26 cellular contexts compared by ENCODE assay signal in genomic region chr17:41738801-41739112, GRCh38. TPM values are rescaled to one million over a fixed set of nuclear protein-coding genes. Genes with fewer than 3 reads are reported as not detected.
A peak's percentile ranks its signal among the peaks of the same experiment; 100 is the strongest.
DNase-seq lines count a peak whose midpoint lies in the region; ATAC-seq, FAIRE-seq and TF ChIP-seq lines count a peak whose summit lies in the region.
"Had no signal": no experiment of that assay in that cellular context is flagged by ENCODE, and none has a peak within 500 bp of the region (broad histone marks: within the 10 kb centered on the region; RNA-seq: fewer than 3 reads in every experiment).

No MANE protein-coding gene starts in this region.

- TF ChIP-seq POLR2A in H1 (IDR thresholded peaks at IDR 0.05; ENCODE audit: control extremely low read depth in 1 of 2, low read depth in 2 of 2, low read length in 2 of 2), result no peak

- no peak for FAIRE-seq in H1 (lab: Jason Lieb, UNC)
- FAIRE-seq: H54 had no signal

- DNase-seq in OCI-LY7 (ENCODE audit: low spot score), result no peak
- DNase-seq in H1 (ENCODE audit: low read depth in 1 of 2, low spot score in 2 of 2), result peak in 1 of 2 experiments; percentile 56
- peak; percentile 57 for DNase-seq in osteoblast (ENCODE audit: insufficient read length, low spot score, missing footprints)
- DNase-seq in endothelial cell (ENCODE audit: low spot score), result no peak
- DNase-seq in tibial artery, result no peak
- no peak for DNase-seq in right atrium auricular region (ENCODE audit: low spot score)
- DNase-seq in CD4-positive, alpha-beta T cell, result no peak
- DNase-seq: activated CD4-positive, alpha-beta T cell treated with anti-CD3 and anti-CD28 coated beads, Interleukin-2, amount 10 ng/mL, durations not matched to agents 24 days and 14 days; activated naive CD4-positive, alpha-beta T cell treated with anti-CD3 and anti-CD28 coated beads for 36 hours; amniotic stem cell; endodermal cell; islet precursor cell; NCI-H226; nephron progenitor cell; Peyer's patch; psoas muscle; upper lobe of left lung had no signal

- peaks cover 4% of the 10 kb centered on the region for H3K36me3 Mint-ChIP-seq in endothelial cell (ENCODE audit: low read depth, unreplicated experiment)
- no peaks in the 10 kb centered on the region for H3K36me3 Mint-ChIP-seq in CD4-positive, alpha-beta T cell (ENCODE audit: low read depth)

- TF ChIP-seq CTCF in HEK293 (tag by site-specific recombination; IDR thresholded peaks at IDR 0.05) (no peak), OCI-LY7 (conservative IDR thresholded peaks at IDR 0.05; ENCODE audit: low read length) (no peak), H1 (IDR thresholded peaks at IDR 0.05; ENCODE audit: control extremely low read depth in 1 of 3, insufficient read depth in 1 of 3, low read depth in 1 of 3, low read length in 3 of 3) (no peak), osteoblast (IDR thresholded peaks at IDR 0.05; ENCODE audit: extremely low read depth, low read depth, low read length) (no peak), endothelial cell (IDR thresholded peaks at IDR 0.05; ENCODE audit: unreplicated experiment) (no peak), tibial artery (IDR thresholded peaks at IDR 0.05) (no peak), right atrium auricular region (IDR thresholded peaks at IDR 0.05) (no peak)
- TF ChIP-seq CTCF in CD4-positive, alpha-beta T cell (IDR thresholded peaks at IDR 0.05), result no peak

- H3K56ac ChIP-seq in H1 (replicated peaks; ENCODE audit: insufficient read length, low read depth, low read length), result no peak overlapping the region

- H3K18ac ChIP-seq in H1 (ENCODE audit: extremely low read depth, low read length), result peak overlapping the region; percentile 60

- peak overlapping the region; percentile 87 for H2AFZ ChIP-seq in OCI-LY7 (ENCODE audit: low read length)
- 0 out of 2 replicates have a peak overlapping the region, but pooled peaks have one; percentile 46 for H2AFZ ChIP-seq in H1 (ENCODE audit: low read length)
- no peak overlapping the region for H2AFZ ChIP-seq in osteoblast (ENCODE audit: low read length)

- no peak overlapping the region for H3K23ac ChIP-seq in H1 (ENCODE audit: insufficient read length)

- intact Hi-C loops in OCI-LY7 (cut with micrococcal nuclease; ENCODE audit: unreplicated experiment), result loop anchor here (1.0 to 10.0 kb wide), 4 partner anchors 63 to 376 kb away; partner anchors contain the start of genes DHX58 and KLHL11
- intact Hi-C loops in tibial artery (cut with DNase I; ENCODE audit: low total_unique reads), result loop anchor here (1.0 to 10.0 kb wide), 2 partner anchors 63 to 146 kb away; no protein-coding TSS in a partner anchor
- intact Hi-C loops in CD4-positive, alpha-beta T cell (cut with DNase I, micrococcal nuclease), result loop anchor here (1.0 to 5.0 kb wide), 5 partner anchors 49 to 379 kb away; partner anchors contain the start of genes JUP (in 1 of the 2) and P3H4 (in 1 of the 2)

- POLR2A ChIA-PET in HEK293 (lab: Yijun Ruan, JAX), result no interaction called here
- POLR2A ChIA-PET in OCI-LY7 (lab: Charles Lee), result no interaction called here
- POLR2A ChIA-PET in H1 (lab: Charles Lee; ENCODE audit: partially characterized antibody), result interaction anchor here (0.7 to 2.4 kb wide), 2 partner anchors 49 to 60 kb away, joined by 3 to 13 read pairs; partner anchors contain the start of gene EIF1
- POLR2A ChIA-PET in CD4-positive, alpha-beta T cell (lab: Charles Lee), result no interaction called here

- no peaks in the 10 kb centered on the region for H4K20me1 ChIP-seq in OCI-LY7 (ENCODE audit: insufficient read depth, low read length)
- H4K20me1 ChIP-seq in H1 (replicated peaks in 1 of 2; ENCODE audit: control insufficient read depth in 1 of 2, insufficient read depth in 2 of 2, low read length in 2 of 2), result peaks cover 0 to 2% of the 10 kb centered on the region in 2 experiments
- H4K20me1 ChIP-seq in osteoblast (ENCODE audit: insufficient read depth, low read length), result no peaks in the 10 kb centered on the region

- H2BK20ac ChIP-seq in H1 (ENCODE audit: low read length), result no peak overlapping the region

- H3K14ac ChIP-seq in H1 (ENCODE audit: insufficient read length), result no peak overlapping the region

- TF ChIP-seq RAD21 in H1 (IDR thresholded peaks at IDR 0.05 in 1 of 2, conservative IDR thresholded peaks at IDR 0.05 in 1 of 2; ENCODE audit: low read depth in 2 of 2, low read length in 2 of 2), result no peak

- 92% methylated on average over 5 of the region's 5 CpGs; no CpG with 5 or more reads in 1 of the 2 experiments for WGBS in H1 (ENCODE audit: extremely low coverage in 1 of 2, insufficient coverage in 1 of 2, insufficient read length in 1 of 2, insufficient replicate concordance in 2 of 2, low coverage in 1 of 2, low lambda C conversion rate in 2 of 2, missing lambda C conversion rate in 1 of 2), 2 experiments

- peaks cover 2% of the 10 kb centered on the region; the same call in 1 of the 2 replicates for H3K4me1 ChIP-seq in HEK293 (ENCODE audit: control insufficient read depth, insufficient read depth, low read length)
- H3K4me1 ChIP-seq in OCI-LY7 (ENCODE audit: insufficient read depth, low read length, poor library complexity, severe bottlenecking), result peaks cover 4% of the 10 kb centered on the region
- H3K4me1 ChIP-seq in H1 (replicated peaks in 1 of 4; ENCODE audit: control insufficient read depth in 3 of 4, insufficient read depth in 4 of 4, low read length in 3 of 4), result peaks cover 0 to 9% (median 7%) of the 10 kb centered on the region in 4 experiments; a peak in 6 of 7 replicates
- peaks cover 10% of the 10 kb centered on the region for H3K4me1 ChIP-seq in osteoblast (ENCODE audit: insufficient read depth, low read length)
- peaks cover 0 to 25% (median 12%) of the 10 kb centered on the region in 4 donors for H3K4me1 ChIP-seq in tibial artery
- H3K4me1 ChIP-seq in right atrium auricular region, result peaks cover 0 to 20% of the 10 kb centered on the region in 2 donors

- H3K79me2 ChIP-seq in OCI-LY7 (ENCODE audit: insufficient read depth, low read depth, low read length), result no peaks in the 10 kb centered on the region
- no peaks in the 10 kb centered on the region for H3K79me2 ChIP-seq in H1 (ENCODE audit: control insufficient read depth in 1 of 2, insufficient read depth in 2 of 2, low read length in 2 of 2)
- no peaks in the 10 kb centered on the region for H3K79me2 ChIP-seq in osteoblast (ENCODE audit: insufficient read depth, low read length)

- H2BK15ac ChIP-seq in H1 (ENCODE audit: low read length), result no peak overlapping the region

- H3K9me3 Mint-ChIP-seq in endothelial cell (ENCODE audit: unreplicated experiment), result no peaks in the 10 kb centered on the region
- no peaks in the 10 kb centered on the region for H3K9me3 Mint-ChIP-seq in CD4-positive, alpha-beta T cell
- H3K9me3 Mint-ChIP-seq: activated CD4-positive, alpha-beta T cell treated with anti-CD3 and anti-CD28 coated beads, Interleukin-2, amount 10 ng/mL, durations not matched to agents 24 days and 14 days; activated naive CD4-positive, alpha-beta T cell treated with anti-CD3 and anti-CD28 coated beads for 36 hours; endodermal cell; nephron progenitor cell had no signal

- H3K23me2 ChIP-seq in H1 (ENCODE audit: low read depth, low read length), result peaks cover 11% of the 10 kb centered on the region

- CTCF ChIA-PET in HEK293 (lab: Yijun Ruan, JAX) (interaction anchor here (0.6 to 6.8 kb wide), 7 partner anchors 13 to 119 kb away, joined by 3 to 49 read pairs (median 4); partner anchors contain the start of gene JUP), OCI-LY7 (lab: Charles Lee; ENCODE audit: unreplicated experiment) (no interaction called here), H1 (lab: Charles Lee; ENCODE audit: partially characterized antibody) (interaction anchor here (1.0 to 1.3 kb wide), 2 partner anchors 48 to 63 kb away, joined by 3 to 4 read pairs; partner anchors contain the start of gene JUP)
- CTCF ChIA-PET in CD4-positive, alpha-beta T cell (lab: Charles Lee), result no interaction called here

- no peaks in the 10 kb centered on the region for H3K9me3 ChIP-seq in HEK293 (ENCODE audit: control insufficient read depth, insufficient read depth, low read depth, low read length)
- H3K9me3 ChIP-seq in OCI-LY7 (ENCODE audit: low read length), result no peaks in the 10 kb centered on the region
- no peaks in the 10 kb centered on the region for H3K9me3 ChIP-seq in H1 (ENCODE audit: insufficient read depth in 2 of 2, low read depth in 1 of 2, low read length in 1 of 2)
- no peaks in the 10 kb centered on the region for H3K9me3 ChIP-seq in osteoblast (ENCODE audit: low read depth, low read length)
- H3K9me3 ChIP-seq in tibial artery, result no peaks in the 10 kb centered on the region
- H3K9me3 ChIP-seq in right atrium auricular region, result no peaks in the 10 kb centered on the region
- H3K9me3 ChIP-seq in CD4-positive, alpha-beta T cell (ENCODE audit: control insufficient read depth, low read length), result no peaks in the 10 kb centered on the region
- H3K9me3 ChIP-seq: Peyer's patch, psoas muscle, SJSA1, upper lobe of left lung had no signal

- peaks cover 6% of the 10 kb centered on the region for H3K27me3 Mint-ChIP-seq in endothelial cell (ENCODE audit: unreplicated experiment)
- peaks cover 33% of the 10 kb centered on the region for H3K27me3 Mint-ChIP-seq in CD4-positive, alpha-beta T cell

- no peak overlapping the region for H2AK5ac ChIP-seq in H1 (ENCODE audit: low read depth, low read length)

- peak overlapping the region; percentile 94; the same call in 1 of the 2 replicates for H4K8ac ChIP-seq in H1 (ENCODE audit: extremely low read depth, insufficient read depth, low read length)

- BruUV-seq in OCI-LY7 (replicated peaks; lab: Mats Ljungman, UMichigan), result no TSS peak

- H3K4me1 Mint-ChIP-seq in endothelial cell (ENCODE audit: unreplicated experiment), result peaks cover 18% of the 10 kb centered on the region
- no peaks in the 10 kb centered on the region for H3K4me1 Mint-ChIP-seq in CD4-positive, alpha-beta T cell (ENCODE audit: low read depth)

- no peak overlapping the region; the same call in 1 of the 2 replicates for H3K27ac ChIP-seq in HEK293 (ENCODE audit: extremely low read depth, low read depth, low read length)
- H3K27ac ChIP-seq in OCI-LY7 (ENCODE audit: low read depth, low read length, poor library complexity, severe bottlenecking), result no peak overlapping the region
- H3K27ac ChIP-seq in H1 (ENCODE audit: low read depth, low read length), result no peak overlapping the region
- H3K27ac ChIP-seq in osteoblast (ENCODE audit: low read depth, low read length), result no peak overlapping the region
- H3K27ac ChIP-seq in tibial artery, result no peak overlapping the region
- no peak overlapping the region for H3K27ac ChIP-seq in right atrium auricular region
- H3K27ac ChIP-seq in CD4-positive, alpha-beta T cell (ENCODE audit: low read depth, low read length), result no peak overlapping the region
- H3K27ac ChIP-seq: coronary artery, Peyer's patch, psoas muscle, SJSA1, upper lobe of left lung had no signal

- no peaks in the 10 kb centered on the region for H3K9me2 ChIP-seq in OCI-LY7 (ENCODE audit: insufficient read depth, low read length)

- no peaks in the 10 kb centered on the region for H3K79me1 ChIP-seq in H1 (ENCODE audit: low read depth, low read length)

- peak overlapping the region; percentile 5 for H3K4ac ChIP-seq in H1 (replicated peaks; ENCODE audit: insufficient read length, low read depth, low read length)

- TF ChIP-seq EP300 in H1 (IDR thresholded peaks at IDR 0.05; ENCODE audit: borderline replicate concordance in 1 of 2, low read depth in 2 of 2, low read length in 2 of 2), result no peak

- H3K27ac Mint-ChIP-seq in endothelial cell (ENCODE audit: unreplicated experiment), result no peak overlapping the region
- H3K27ac Mint-ChIP-seq in CD4-positive, alpha-beta T cell, result no peak overlapping the region
- H3K27ac Mint-ChIP-seq: activated naive CD4-positive, alpha-beta T cell treated with anti-CD3 and anti-CD28 coated beads for 36 hours; nephron progenitor cell had no signal

- H3K4me3 ChIP-seq in HEK293 (ENCODE audit: low read depth, low read length), result no peak overlapping the region
- no peak overlapping the region for H3K4me3 ChIP-seq in OCI-LY7 (ENCODE audit: low read depth, low read length, poor library complexity, severe bottlenecking)
- no peak overlapping the region for H3K4me3 ChIP-seq in H1 (ENCODE audit: extremely low read depth in 1 of 4, insufficient read depth in 2 of 4, low read depth in 3 of 4, low read length in 4 of 4)
- H3K4me3 ChIP-seq in osteoblast (ENCODE audit: insufficient read depth, low read length), result no peak overlapping the region
- no peak overlapping the region for H3K4me3 ChIP-seq in tibial artery
- no peak overlapping the region for H3K4me3 ChIP-seq in right atrium auricular region
- H3K4me3 ChIP-seq: coronary artery, Peyer's patch, psoas muscle, SJSA1, upper lobe of left lung had no signal

- H2BK5ac ChIP-seq in H1 (ENCODE audit: low read depth, low read length), result no peak overlapping the region

- no peak overlapping the region for H3K9ac ChIP-seq in H1 (replicated peaks in 1 of 4; ENCODE audit: extremely low read depth in 1 of 4, low read depth in 3 of 4, low read length in 3 of 4)

- H2BK120ac ChIP-seq in H1 (replicated peaks; ENCODE audit: low read depth, low read length), result no peak overlapping the region

- H2BK12ac ChIP-seq in H1 (ENCODE audit: low read depth, low read length), result peak overlapping the region; percentile 97; the same call in 1 of the 2 replicates

- peak overlapping the region; percentile 89 for H4K91ac ChIP-seq in H1 (replicated peaks; ENCODE audit: insufficient read length, low read length)

- no peak overlapping the region for H3K4me2 ChIP-seq in OCI-LY7 (ENCODE audit: low read length)
- H3K4me2 ChIP-seq in H1 (ENCODE audit: insufficient read depth in 1 of 2, low read depth in 2 of 2, low read length in 2 of 2), result no peak overlapping the region
- no peak overlapping the region for H3K4me2 ChIP-seq in osteoblast (ENCODE audit: insufficient read depth, low read length)

- H3K27me3 ChIP-seq in H1 (replicated peaks in 1 of 4; ENCODE audit: control insufficient read depth in 3 of 4, extremely low read depth in 1 of 4, insufficient read depth in 3 of 4, low read length in 3 of 4) (peaks cover 7 to 42% (median 27%) of the 10 kb centered on the region in 4 experiments), osteoblast (ENCODE audit: insufficient read depth, low read length) (peaks cover 42% of the 10 kb centered on the region), tibial artery (peaks cover 4 to 49% of the 10 kb centered on the region in 2 donors), right atrium auricular region (peaks cover 3 to 17% of the 10 kb centered on the region in 2 donors)
- peaks cover 41% of the 10 kb centered on the region for H3K27me3 ChIP-seq in CD4-positive, alpha-beta T cell (ENCODE audit: control insufficient read depth, insufficient read depth, low read length)

- H3K36me3 ChIP-seq in HEK293 (ENCODE audit: control insufficient read depth in 2 of 2, insufficient read depth in 1 of 2, low read length in 2 of 2) (no peaks in the 10 kb centered on the region), OCI-LY7 (ENCODE audit: insufficient read depth, low read length) (no peaks in the 10 kb centered on the region), H1 (ENCODE audit: control insufficient read depth in 2 of 4, insufficient read depth in 4 of 4, low read length in 3 of 4) (no peaks in the 10 kb centered on the region), osteoblast (ENCODE audit: insufficient read depth, low read length) (no peaks in the 10 kb centered on the region), tibial artery (no peaks in the 10 kb centered on the region), right atrium auricular region (no peaks in the 10 kb centered on the region)
- H3K36me3 ChIP-seq: Peyer's patch, SJSA1, upper lobe of left lung had no signal

- ATAC-seq in CD4-positive, alpha-beta T cell (ENCODE audit: poor library complexity), result no peak

- no peak overlapping the region for H3K4me3 Mint-ChIP-seq in endothelial cell (ENCODE audit: unreplicated experiment)
- no peak overlapping the region for H3K4me3 Mint-ChIP-seq in CD4-positive, alpha-beta T cell
- H3K4me3 Mint-ChIP-seq: activated CD4-positive, alpha-beta T cell treated with anti-CD3 and anti-CD28 coated beads, Interleukin-2, amount 10 ng/mL, durations not matched to agents 24 days and 14 days; activated naive CD4-positive, alpha-beta T cell treated with anti-CD3 and anti-CD28 coated beads for 36 hours; endodermal cell; nephron progenitor cell had no signal

- no peak overlapping the region for H4K5ac ChIP-seq in H1 (ENCODE audit: insufficient read length, low read depth, low read length)

RNA-seq across cellular contexts. Expression of gene HAP1, which starts 4.3 kb away (rescaled TPM):
- total RNA-seq in OCI-LY7 (2014; rRNA removed; shearing (Covaris generic)), result 0.10 and 0.19 TPM in 2 replicates
- total RNA-seq in OCI-LY7 (2022) (0.22 and 0.55 TPM in 2 replicates), osteoblast (under 0.01 TPM in 1 of 2 replicates, not detected in the other), endothelial cell (ENCODE audit: unreplicated experiment) (18.1 TPM), right atrium auricular region (under 1 TPM in 1 of 2 donors, not detected in 1; 0.08 TPM)
- total RNA-seq in H1 (2021; fragmentation: NEBNext Ultra II Directional; extraction: Animal tissue kit (Norgen Biotek cat#: 25700)), result 3.6 and 3.8 TPM in 2 replicates
- 2.3 and 3.4 TPM in 2 replicates for polyA plus RNA-seq in H1 (2011; rRNA removed)
- polyA plus RNA-seq in H1 (2011; cell fraction: cytosol; rRNA removed), result 2.9 TPM
- polyA plus RNA-seq in H1 (2011; cell fraction: nucleus; rRNA removed), result 10.6 TPM
- 2.4 to 3.6 TPM (median 2.8 TPM) in 4 replicates for polyA plus RNA-seq in H1 (2012, experiment 1 of 2)
- polyA plus RNA-seq in H1 (2012, experiment 2 of 2), result 1.9 TPM
- polyA plus RNA-seq in H1 (2013, experiment 1 of 2), result 1.8 TPM
- 1.5 TPM for polyA plus RNA-seq in H1 (2013, experiment 2 of 2)
- polyA minus RNA-seq in H1 (2011; rRNA and poly(A)+ RNA removed), result 0.80 and 1.3 TPM in 2 replicates
- polyA minus RNA-seq in H1 (2011; cell fraction: cytosol; rRNA and poly(A)+ RNA removed), result 0.66 TPM
- polyA minus RNA-seq in H1 (2011; cell fraction: nucleus; rRNA and poly(A)+ RNA removed), result 2.6 TPM
- total RNA-seq in CD4-positive, alpha-beta T cell, result under 1 TPM in 1 of 2 experiments, not detected in 1; 0.11 TPM
- total RNA-seq: activated naive CD4-positive, alpha-beta T cell treated with anti-CD3 and anti-CD28 coated beads for 36 hours; SJSA1; skeletal muscle tissue had no signal

RNA-seq across cellular contexts. Expression of gene GAST, which starts 26.6 kb away (rescaled TPM):
- total RNA-seq in OCI-LY7 (2014; rRNA removed; shearing (Covaris generic)), result not detected in 2 replicates
- total RNA-seq in OCI-LY7 (2022) (not detected in 2 replicates), osteoblast (not detected in 2 replicates), endothelial cell (ENCODE audit: unreplicated experiment) (not detected), right atrium auricular region (not detected)
- total RNA-seq in H1 (2021; fragmentation: NEBNext Ultra II Directional; extraction: Animal tissue kit (Norgen Biotek cat#: 25700)), result not detected in 2 replicates
- not detected in 2 replicates for polyA plus RNA-seq in H1 (2011; rRNA removed)
- not detected for polyA plus RNA-seq in H1 (2011; cell fraction: cytosol; rRNA removed)
- not detected for polyA plus RNA-seq in H1 (2011; cell fraction: nucleus; rRNA removed)
- polyA plus RNA-seq in H1 (2012, experiment 1 of 2), result not detected in 4 replicates
- polyA plus RNA-seq in H1 (2012, experiment 2 of 2), result not detected
- polyA plus RNA-seq in H1 (2013, experiment 1 of 2), result not detected
- not detected for polyA plus RNA-seq in H1 (2013, experiment 2 of 2)
- not detected in 2 replicates for polyA minus RNA-seq in H1 (2011; rRNA and poly(A)+ RNA removed)
- not detected for polyA minus RNA-seq in H1 (2011; cell fraction: cytosol; rRNA and poly(A)+ RNA removed)
- not detected for polyA minus RNA-seq in H1 (2011; cell fraction: nucleus; rRNA and poly(A)+ RNA removed)
- not detected for total RNA-seq in CD4-positive, alpha-beta T cell
- total RNA-seq: activated CD4-positive, alpha-beta T cell treated with anti-CD3 and anti-CD28 coated beads, Interleukin-2, amount 10 ng/mL, durations not matched to agents 24 days and 14 days; activated naive CD4-positive, alpha-beta T cell treated with anti-CD3 and anti-CD28 coated beads for 36 hours; endodermal cell; liver; M059J; mucosa of gallbladder; Peyer's patch; psoas muscle; SJSA1; skeletal muscle tissue; T-helper 2 cell treated with Interferon-gamma antibody and Interleukin-4, amounts not matched to agents 100 ng/mL and 5 ng/mL, for 36 hours; upper lobe of left lung had no signal
- polyA plus RNA-seq: liver, psoas muscle had no signal

RNA-seq across cellular contexts. Expression of gene JUP, which starts 47.8 kb away (rescaled TPM):
- total RNA-seq in OCI-LY7 (2014; rRNA removed; shearing (Covaris generic)), result 29.9 and 40.5 TPM in 2 replicates
- total RNA-seq in OCI-LY7 (2022) (62.0 and 69.3 TPM in 2 replicates), osteoblast (18.0 and 24.2 TPM in 2 replicates), endothelial cell (ENCODE audit: unreplicated experiment) (330 TPM), right atrium auricular region (100 to 1,000 TPM; 234 to 256 TPM)
- 98.6 and 102 TPM in 2 replicates for total RNA-seq in H1 (2021; fragmentation: NEBNext Ultra II Directional; extraction: Animal tissue kit (Norgen Biotek cat#: 25700))
- polyA plus RNA-seq in H1 (2011; rRNA removed), result 62.8 and 125 TPM in 2 replicates
- 34.7 TPM for polyA plus RNA-seq in H1 (2011; cell fraction: cytosol; rRNA removed)
- polyA plus RNA-seq in H1 (2011; cell fraction: nucleus; rRNA removed), result 89.8 TPM
- 68.9 to 108 TPM (median 102 TPM) in 4 replicates for polyA plus RNA-seq in H1 (2012, experiment 1 of 2)
- 109 TPM for polyA plus RNA-seq in H1 (2012, experiment 2 of 2)
- polyA plus RNA-seq in H1 (2013, experiment 1 of 2), result 70.1 TPM
- 65.1 TPM for polyA plus RNA-seq in H1 (2013, experiment 2 of 2)
- polyA minus RNA-seq in H1 (2011; rRNA and poly(A)+ RNA removed), result 44.2 and 46.8 TPM in 2 replicates
- polyA minus RNA-seq in H1 (2011; cell fraction: cytosol; rRNA and poly(A)+ RNA removed), result 76.7 TPM
- 48.4 TPM for polyA minus RNA-seq in H1 (2011; cell fraction: nucleus; rRNA and poly(A)+ RNA removed)
- total RNA-seq in CD4-positive, alpha-beta T cell, result 1 to 10 TPM in 1 of 2 experiments, under 1 TPM in 1; 0.88 to 1.1 TPM

RNA-seq across cellular contexts. Expression of gene EIF1, which starts 50.1 kb away (rescaled TPM):
- 123 and 145 TPM in 2 replicates for total RNA-seq in OCI-LY7 (2014; rRNA removed; shearing (Covaris generic))
- total RNA-seq in OCI-LY7 (2022) (659 and 705 TPM in 2 replicates), osteoblast (94.5 and 101 TPM in 2 replicates), endothelial cell (ENCODE audit: unreplicated experiment) (569 TPM), right atrium auricular region (100 to 1,000 TPM; 331 to 390 TPM)
- total RNA-seq in H1 (2021; fragmentation: NEBNext Ultra II Directional; extraction: Animal tissue kit (Norgen Biotek cat#: 25700)), result 528 and 539 TPM in 2 replicates
- polyA plus RNA-seq in H1 (2011; rRNA removed), result 89.3 and 175 TPM in 2 replicates
- 105 TPM for polyA plus RNA-seq in H1 (2011; cell fraction: cytosol; rRNA removed)
- polyA plus RNA-seq in H1 (2011; cell fraction: nucleus; rRNA removed), result 101 TPM
- 476 to 568 TPM (median 517 TPM) in 4 replicates for polyA plus RNA-seq in H1 (2012, experiment 1 of 2)
- polyA plus RNA-seq in H1 (2012, experiment 2 of 2), result 186 TPM
- polyA plus RNA-seq in H1 (2013, experiment 1 of 2), result 266 TPM
- polyA plus RNA-seq in H1 (2013, experiment 2 of 2), result 257 TPM
- polyA minus RNA-seq in H1 (2011; rRNA and poly(A)+ RNA removed), result 91.0 and 95.7 TPM in 2 replicates
- polyA minus RNA-seq in H1 (2011; cell fraction: cytosol; rRNA and poly(A)+ RNA removed), result 120 TPM
- polyA minus RNA-seq in H1 (2011; cell fraction: nucleus; rRNA and poly(A)+ RNA removed), result 121 TPM
- total RNA-seq in CD4-positive, alpha-beta T cell, result 1,000 to 10,000 TPM; 3,351 to 3,391 TPM

Comparison
In these comparisons a context has a peak if more than half of its experiments do, and no peak if none do; other contexts are left out.
1. CTCF ChIA-PET loops: an anchor here in HEK293 (0.6 to 6.8 kb wide) and H1 (1.0 to 1.3 kb wide); none called in OCI-LY7 and CD4-positive, alpha-beta T cell.